Comparison of ENCODE assay signal across 16 cellular contexts in genomic region chr12:105033851-105034250, GRCh38.
"Had no signal": no experiment of that assay in that cellular context is flagged by ENCODE, and none has a peak within 500 bp of the region (broad histone marks: within the 10 kb centered on the region; RNA-seq: fewer than 3 reads in every experiment).

No MANE protein-coding gene starts in this region.

- FAIRE-seq: astrocyte, colon had no signal

- H3K36me3 Mint-ChIP-seq: T-cell had no signal

- H3K27ac ChIP-seq: foreskin keratinocyte, left lung, ovary, testis had no signal

- H3K4me3 ChIP-seq: left lung, ovary, testis had no signal

- H3K27me3 ChIP-seq: foreskin keratinocyte, left lung, ovary, testis had no signal

- H3K27ac Mint-ChIP-seq: activated CD4-positive, alpha-beta T cell treated with anti-CD3 and anti-CD28 coated beads, Interleukin-2, amount 10 ng/mL, durations not matched to agents 7 days and 5 days had no signal

- H3K4me1 ChIP-seq: left lung, testis had no signal

- H3K9me3 ChIP-seq: left lung, ovary, testis had no signal

- H3K9me3 Mint-ChIP-seq: neural crest cell, T-cell had no signal

- H3K27me3 Mint-ChIP-seq: activated CD4-positive, alpha-beta T cell treated with anti-CD3 and anti-CD28 coated beads, Interleukin-2, amount 10 ng/mL, durations not matched to agents 7 days and 5 days; T-cell had no signal

- H3K36me3 ChIP-seq: ovary had no signal

- H3K4me3 Mint-ChIP-seq: activated CD4-positive, alpha-beta T cell treated with anti-CD3 and anti-CD28 coated beads, Interleukin-2, amount 10 ng/mL, durations not matched to agents 7 days and 5 days; neural crest cell; T-cell had no signal

- DNase-seq: activated CD4-positive, alpha-beta T cell treated with anti-CD3 and anti-CD28 coated beads, Interleukin-2, amount 10 ng/mL, durations not matched to agents 7 days and 5 days; activated CD8-positive, alpha-beta memory T cell treated with anti-CD3 and anti-CD28 coated beads, Interleukin-2, amount 50 U/mL, for 4 hours; activated effector memory CD4-positive, alpha-beta T cell treated with anti-CD3 and anti-CD28 coated beads, Interleukin-2, amount 50 U/mL, for 16 hours; foreskin keratinocyte; islet precursor cell; left lung; mesendoderm; ovary; stimulated activated CD4-positive, alpha-beta T cell treated with anti-CD3 and anti-CD28 coated beads, Interleukin-12 subunit alpha, Interleukin-12 subunit beta, amount 100 ng/mL, for 4 hours; stimulated activated naive CD4-positive, alpha-beta T cell treated with Interleukin-2 at 50 U/mL for 16 hours; T-cell; T1000; testis had no signal

- ATAC-seq: foreskin keratinocyte, left lung, T-cell had no signal
